8 cellular contexts compared by ENCODE assay signal in genomic region chr9:20640331-20641187, GRCh38. TPM values are rescaled to one million over a fixed set of nuclear protein-coding genes. Genes with fewer than 3 reads are reported as not detected.
A peak's percentile ranks its signal among the peaks of the same experiment; 100 is the strongest.
DNase-seq lines count a peak whose midpoint lies in the region; ATAC-seq and TF ChIP-seq lines count a peak whose summit lies in the region.

No MANE protein-coding gene starts in this region.

- intact Hi-C loops in activated CD4-positive, alpha-beta memory T cell treated with anti-CD3 and anti-CD28 coated beads for 36 hours (cut with micrococcal nuclease), result loop anchor here (1.0 to 10.0 kb wide), 4 partner anchors 16 to 390 kb away; partner anchors contain the start of genes FOCAD and HACD4

- no peak overlapping the region for H3K27ac ChIP-seq in trophoblast cell (ENCODE audit: low read depth, low read length)

- WGBS in trophoblast cell (ENCODE audit: extremely low coverage, insufficient coverage, insufficient read length), result no CpG with 5 or more reads among the region's 7 CpGs

- no peaks in the 10 kb centered on the region for H3K9me3 Mint-ChIP-seq in activated CD4-positive, alpha-beta memory T cell treated with anti-CD3 and anti-CD28 coated beads for 36 hours

- H3K4me3 ChIP-seq in trophoblast cell (ENCODE audit: low read depth, low read length), result no peak overlapping the region

- H3K18ac ChIP-seq in trophoblast cell (ENCODE audit: low read length), result no peak overlapping the region

- no peak overlapping the region for H2AFZ ChIP-seq in trophoblast cell (ENCODE audit: insufficient read depth, low read length, poor library complexity)

- no peak overlapping the region for H3K9ac ChIP-seq in trophoblast cell (ENCODE audit: low read length)

- peak; percentile 73 for DNase-seq in NCI-H1105 treated with DMSO at 0.1 percent for 48 hours (lab: John Stamatoyannopoulos, UW)
- DNase-seq in activated CD4-positive, alpha-beta memory T cell treated with anti-CD3 and anti-CD28 coated beads for 36 hours, result peak; percentile 81
- peak; percentile 32 to 53 for DNase-seq in erythroblast (lab: John Stamatoyannopoulos, UW)
- DNase-seq in stimulated activated CD4-positive, alpha-beta T cell treated with anti-CD3 and anti-CD28 coated beads, Interleukin-1b, Interleukin-23, amount 100 ng/mL, for 24 hours (ENCODE audit: low read depth in 4 of 4, low spot score in 1 of 4), result peak; percentile 42 to 69 (median 56)
- no peak for DNase-seq in trophoblast cell
- DNase-seq in NCI-H128 (lab: John Stamatoyannopoulos, UW; ENCODE audit: unreplicated experiment), result no peak

- H3K4me1 Mint-ChIP-seq in activated CD4-positive, alpha-beta memory T cell treated with anti-CD3 and anti-CD28 coated beads for 36 hours (ENCODE audit: low read depth), result peaks cover 10% of the 10 kb centered on the region

- no peaks in the 10 kb centered on the region for H3K79me1 ChIP-seq in trophoblast cell (ENCODE audit: low read length)

- no peak overlapping the region for H4K8ac ChIP-seq in trophoblast cell (ENCODE audit: low read depth, low read length)

- no peaks in the 10 kb centered on the region for H3K36me3 ChIP-seq in trophoblast cell (ENCODE audit: control insufficient read depth in 1 of 2, insufficient read depth in 2 of 2, low read length in 2 of 2)

- no peak overlapping the region for H3K23ac ChIP-seq in trophoblast cell (ENCODE audit: low read length)

- H2BK5ac ChIP-seq in trophoblast cell (ENCODE audit: low read depth, low read length, poor library complexity), result no peak overlapping the region

- no peak overlapping the region for H3K4me2 ChIP-seq in trophoblast cell (ENCODE audit: low read length)

- CTCF ChIA-PET in activated CD4-positive, alpha-beta memory T cell treated with anti-CD3 and anti-CD28 coated beads for 36 hours (lab: Charles Lee), result interaction anchor here (0.7 to 1.1 kb wide), 5 partner anchors 16 to 301 kb away, joined by 3 to 6 read pairs (median 3); partner anchors contain the start of gene MLLT3

- peaks cover 0 to 3% of the 10 kb centered on the region in 2 experiments for H3K4me1 ChIP-seq in trophoblast cell (ENCODE audit: control insufficient read depth in 1 of 2, insufficient read depth in 2 of 2, low read length in 2 of 2)

- H3K79me2 ChIP-seq in trophoblast cell (ENCODE audit: control insufficient read depth, insufficient read depth, low read length, poor library complexity), result no peaks in the 10 kb centered on the region

- peaks cover 3% of the 10 kb centered on the region for H3K27me3 Mint-ChIP-seq in activated CD4-positive, alpha-beta memory T cell treated with anti-CD3 and anti-CD28 coated beads for 36 hours

- peak overlapping the region; percentile 49 for H3K27ac Mint-ChIP-seq in activated CD4-positive, alpha-beta memory T cell treated with anti-CD3 and anti-CD28 coated beads for 36 hours

- no peak overlapping the region for H2BK12ac ChIP-seq in trophoblast cell (ENCODE audit: low read length)

- H3K9me3 ChIP-seq in trophoblast cell (ENCODE audit: insufficient read depth, low read depth, low read length), result no peaks in the 10 kb centered on the region

- H3K14ac ChIP-seq in trophoblast cell (ENCODE audit: low read length), result no peak overlapping the region

- no peak for TF ChIP-seq POLR2A in erythroblast (IDR thresholded peaks at IDR 0.05; ENCODE audit: low read length)

- no peaks in the 10 kb centered on the region for H3K36me3 Mint-ChIP-seq in activated CD4-positive, alpha-beta memory T cell treated with anti-CD3 and anti-CD28 coated beads for 36 hours

- H4K91ac ChIP-seq in trophoblast cell (ENCODE audit: low read depth, low read length), result no peak overlapping the region

- POLR2A ChIA-PET in activated CD4-positive, alpha-beta memory T cell treated with anti-CD3 and anti-CD28 coated beads for 36 hours (lab: Charles Lee), result interaction anchor here (1.0 kb wide), 1 partner anchor 45 kb away, joined by 3 read pairs; no protein-coding TSS in a partner anchor

- ATAC-seq in GM18511 (IDR thresholded peaks at IDR 0.05; ENCODE audit: unreplicated experiment), result peak; percentile 92
- ATAC-seq in HG02588 (IDR thresholded peaks at IDR 0.05; ENCODE audit: unreplicated experiment), result peak; percentile 84

- H2AK5ac ChIP-seq in trophoblast cell (ENCODE audit: low read length), result no peak overlapping the region

- H3K4me3 Mint-ChIP-seq in activated CD4-positive, alpha-beta memory T cell treated with anti-CD3 and anti-CD28 coated beads for 36 hours, result peak overlapping the region; percentile 18

- no peak overlapping the region for H4K12ac ChIP-seq in trophoblast cell (ENCODE audit: low read depth, low read length)

- no peak overlapping the region for H3K4ac ChIP-seq in trophoblast cell (ENCODE audit: low read depth, low read length)

- H3K27me3 ChIP-seq in trophoblast cell (ENCODE audit: insufficient read depth, low read length), result no peaks in the 10 kb centered on the region

- no peak overlapping the region for H2BK120ac ChIP-seq in trophoblast cell (ENCODE audit: insufficient read depth, low read length, poor library complexity)

RNA-seq across cellular contexts. Expression of gene MLLT3, which starts 18.3 kb away (rescaled TPM):
- 10 to 100 TPM; 30.8 to 34.0 TPM for total RNA-seq in activated CD4-positive, alpha-beta memory T cell treated with anti-CD3 and anti-CD28 coated beads for 36 hours
- polyA plus RNA-seq in trophoblast cell (2013), result 3.1 and 3.7 TPM in 2 replicates

RNA-seq across cellular contexts. Expression of gene FOCAD, which starts 43.5 kb away (rescaled TPM):
- total RNA-seq in activated CD4-positive, alpha-beta memory T cell treated with anti-CD3 and anti-CD28 coated beads for 36 hours, result 10 to 100 TPM; 35.4 to 37.1 TPM
- polyA plus RNA-seq in trophoblast cell (2013), result 16.8 and 17.7 TPM in 2 replicates

Comparison
In these comparisons a context has a peak if more than half of its experiments do, and no peak if none do; other contexts are left out.
1. DNase-seq: peak in NCI-H1105 treated with DMSO at 0.1 percent for 48 hours (single experiment), activated CD4-positive, alpha-beta memory T cell treated with anti-CD3 and anti-CD28 coated beads for 36 hours (single experiment), erythroblast (2 of 2) and stimulated activated CD4-positive, alpha-beta T cell treated with anti-CD3 and anti-CD28 coated beads, Interleukin-1b, Interleukin-23, amount 100 ng/mL, for 24 hours (4 of 4); none in trophoblast cell (0 of 2) and NCI-H128 (single experiment).